In genomic region chr1:229130028-229130668, GRCh38 we compare ENCODE assay signal across 1 cellular context.
TF ChIP-seq lines count a peak whose summit lies in the region.

No MANE protein-coding gene starts in this region.

TF ChIP-seq in HepG2, 621 proteins besides CTCF, POLR2A, EP300 and RAD21 (continued from another document and continues in another):
- TF ChIP-seq BCLAF1 (IDR thresholded peaks at IDR 0.05) (no peak), HOXA9 (CRISPR knock-in tag; IDR thresholded peaks at IDR 0.05; ENCODE audit: borderline replicate concordance) (no peak), GABPB1 (CRISPR knock-in tag; IDR thresholded peaks at IDR 0.05) (peak; percentile 45; the same call in 1 of the 2 replicates), ZNF678 (CRISPR knock-in tag; IDR thresholded peaks at IDR 0.05) (no peak), ZFP36L2 (CRISPR knock-in tag; IDR thresholded peaks at IDR 0.05) (no peak), HMGXB3 (CRISPR knock-in tag; IDR thresholded peaks at IDR 0.05; ENCODE audit: borderline replicate concordance) (no peak), ERF (CRISPR knock-in tag; IDR thresholded peaks at IDR 0.05) (peak; percentile 30; the same call in 1 of the 2 replicates), GATAD1 (CRISPR knock-in tag; IDR thresholded peaks at IDR 0.05) (peak; percentile 31; the same call in 1 of the 2 replicates), MED1 (CRISPR knock-in tag; IDR thresholded peaks at IDR 0.05) (peak; percentile 90), NRL (CRISPR knock-in tag; IDR thresholded peaks at IDR 0.05; ENCODE audit: borderline replicate concordance) (no peak; the same call in 1 of the 2 replicates), ZNF776 (CRISPR knock-in tag; IDR thresholded peaks at IDR 0.05) (no peak), GPN1 (CRISPR knock-in tag; IDR thresholded peaks at IDR 0.05; ENCODE audit: borderline replicate concordance) (no peak), ZNF354B (CRISPR knock-in tag; IDR thresholded peaks at IDR 0.05) (no peak), KIAA2018 (CRISPR knock-in tag; IDR thresholded peaks at IDR 0.05; ENCODE audit: borderline replicate concordance) (no peak), ZNF20 (CRISPR knock-in tag; IDR thresholded peaks at IDR 0.05) (no peak), TOE1 (CRISPR knock-in tag; IDR thresholded peaks at IDR 0.05) (no peak), ZNF253 (CRISPR knock-in tag; IDR thresholded peaks at IDR 0.05; ENCODE audit: borderline replicate concordance) (0 out of 2 replicates have a peak, but pooled peaks have one; percentile 35), CEBPG (CRISPR knock-in tag; IDR thresholded peaks at IDR 0.05) (peak; percentile 95), ZNF713 (CRISPR knock-in tag; IDR thresholded peaks at IDR 0.05) (no peak), ZNF33A (CRISPR knock-in tag; IDR thresholded peaks at IDR 0.05; ENCODE audit: borderline replicate concordance) (no peak)
- TF ChIP-seq, protein P1, sequence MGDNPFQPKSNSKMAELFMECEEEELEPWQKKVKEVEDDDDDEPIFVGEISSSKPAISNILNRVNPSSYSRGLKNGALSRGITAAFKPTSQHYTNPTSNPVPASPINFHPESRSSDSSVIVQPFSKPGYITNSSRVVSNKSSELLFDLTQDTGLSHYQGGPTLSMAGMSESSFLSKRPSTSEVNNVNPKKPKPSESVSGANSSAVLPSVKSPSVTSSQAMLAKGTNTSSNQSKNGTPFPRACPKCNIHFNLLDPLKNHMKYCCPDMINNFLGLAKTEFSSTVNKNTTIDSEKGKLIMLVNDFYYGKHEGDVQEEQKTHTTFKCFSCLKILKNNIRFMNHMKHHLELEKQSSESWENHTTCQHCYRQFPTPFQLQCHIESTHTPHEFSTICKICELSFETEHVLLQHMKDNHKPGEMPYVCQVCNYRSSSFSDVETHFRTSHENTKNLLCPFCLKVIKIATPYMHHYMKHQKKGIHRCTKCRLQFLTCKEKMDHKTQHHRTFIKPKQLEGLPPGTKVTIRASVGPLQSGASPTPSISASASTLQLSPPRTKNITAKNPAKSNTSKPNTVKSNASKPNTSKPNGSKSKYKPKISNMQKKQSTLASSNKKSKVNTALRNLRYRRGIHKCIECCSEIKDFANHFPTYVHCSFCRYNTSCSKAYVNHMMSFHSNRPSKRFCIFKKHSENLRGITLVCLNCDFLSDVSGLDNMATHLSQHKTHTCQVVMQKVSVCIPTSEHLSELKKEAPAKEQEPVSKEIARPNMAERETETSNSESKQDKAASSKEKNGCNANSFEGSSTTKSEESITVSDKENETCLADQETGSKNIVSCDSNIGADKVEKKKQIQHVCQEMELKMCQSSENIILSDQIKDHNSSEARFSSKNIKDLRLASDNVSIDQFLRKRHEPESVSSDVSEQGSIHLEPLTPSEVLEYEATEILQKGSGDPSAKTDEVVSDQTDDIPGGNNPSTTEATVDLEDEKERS (CRISPR knock-in tag; IDR thresholded peaks at IDR 0.05), result no peak
- TF ChIP-seq, protein P2, sequence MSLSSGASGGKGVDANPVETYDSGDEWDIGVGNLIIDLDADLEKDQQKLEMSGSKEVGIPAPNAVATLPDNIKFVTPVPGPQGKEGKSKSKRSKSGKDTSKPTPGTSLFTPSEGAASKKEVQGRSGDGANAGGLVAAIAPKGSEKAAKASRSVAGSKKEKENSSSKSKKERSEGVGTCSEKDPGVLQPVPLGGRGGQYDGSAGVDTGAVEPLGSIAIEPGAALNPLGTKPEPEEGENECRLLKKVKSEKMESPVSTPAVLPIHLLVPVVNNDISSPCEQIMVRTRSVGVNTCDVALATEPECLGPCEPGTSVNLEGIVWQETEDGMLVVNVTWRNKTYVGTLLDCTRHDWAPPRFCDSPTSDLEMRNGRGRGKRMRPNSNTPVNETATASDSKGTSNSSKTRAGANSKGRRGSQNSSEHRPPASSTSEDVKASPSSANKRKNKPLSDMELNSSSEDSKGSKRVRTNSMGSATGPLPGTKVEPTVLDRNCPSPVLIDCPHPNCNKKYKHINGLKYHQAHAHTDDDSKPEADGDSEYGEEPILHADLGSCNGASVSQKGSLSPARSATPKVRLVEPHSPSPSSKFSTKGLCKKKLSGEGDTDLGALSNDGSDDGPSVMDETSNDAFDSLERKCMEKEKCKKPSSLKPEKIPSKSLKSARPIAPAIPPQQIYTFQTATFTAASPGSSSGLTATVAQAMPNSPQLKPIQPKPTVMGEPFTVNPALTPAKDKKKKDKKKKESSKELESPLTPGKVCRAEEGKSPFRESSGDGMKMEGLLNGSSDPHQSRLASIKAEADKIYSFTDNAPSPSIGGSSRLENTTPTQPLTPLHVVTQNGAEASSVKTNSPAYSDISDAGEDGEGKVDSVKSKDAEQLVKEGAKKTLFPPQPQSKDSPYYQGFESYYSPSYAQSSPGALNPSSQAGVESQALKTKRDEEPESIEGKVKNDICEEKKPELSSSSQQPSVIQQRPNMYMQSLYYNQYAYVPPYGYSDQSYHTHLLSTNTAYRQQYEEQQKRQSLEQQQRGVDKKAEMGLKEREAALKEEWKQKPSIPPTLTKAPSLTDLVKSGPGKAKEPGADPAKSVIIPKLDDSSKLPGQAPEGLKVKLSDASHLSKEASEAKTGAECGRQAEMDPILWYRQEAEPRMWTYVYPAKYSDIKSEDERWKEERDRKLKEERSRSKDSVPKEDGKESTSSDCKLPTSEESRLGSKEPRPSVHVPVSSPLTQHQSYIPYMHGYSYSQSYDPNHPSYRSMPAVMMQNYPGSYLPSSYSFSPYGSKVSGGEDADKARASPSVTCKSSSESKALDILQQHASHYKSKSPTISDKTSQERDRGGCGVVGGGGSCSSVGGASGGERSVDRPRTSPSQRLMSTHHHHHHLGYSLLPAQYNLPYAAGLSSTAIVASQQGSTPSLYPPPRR (CRISPR knock-in tag; IDR thresholded peaks at IDR 0.05; ENCODE audit: borderline replicate concordance), result peak; percentile 80
- TF ChIP-seq, protein P3, sequence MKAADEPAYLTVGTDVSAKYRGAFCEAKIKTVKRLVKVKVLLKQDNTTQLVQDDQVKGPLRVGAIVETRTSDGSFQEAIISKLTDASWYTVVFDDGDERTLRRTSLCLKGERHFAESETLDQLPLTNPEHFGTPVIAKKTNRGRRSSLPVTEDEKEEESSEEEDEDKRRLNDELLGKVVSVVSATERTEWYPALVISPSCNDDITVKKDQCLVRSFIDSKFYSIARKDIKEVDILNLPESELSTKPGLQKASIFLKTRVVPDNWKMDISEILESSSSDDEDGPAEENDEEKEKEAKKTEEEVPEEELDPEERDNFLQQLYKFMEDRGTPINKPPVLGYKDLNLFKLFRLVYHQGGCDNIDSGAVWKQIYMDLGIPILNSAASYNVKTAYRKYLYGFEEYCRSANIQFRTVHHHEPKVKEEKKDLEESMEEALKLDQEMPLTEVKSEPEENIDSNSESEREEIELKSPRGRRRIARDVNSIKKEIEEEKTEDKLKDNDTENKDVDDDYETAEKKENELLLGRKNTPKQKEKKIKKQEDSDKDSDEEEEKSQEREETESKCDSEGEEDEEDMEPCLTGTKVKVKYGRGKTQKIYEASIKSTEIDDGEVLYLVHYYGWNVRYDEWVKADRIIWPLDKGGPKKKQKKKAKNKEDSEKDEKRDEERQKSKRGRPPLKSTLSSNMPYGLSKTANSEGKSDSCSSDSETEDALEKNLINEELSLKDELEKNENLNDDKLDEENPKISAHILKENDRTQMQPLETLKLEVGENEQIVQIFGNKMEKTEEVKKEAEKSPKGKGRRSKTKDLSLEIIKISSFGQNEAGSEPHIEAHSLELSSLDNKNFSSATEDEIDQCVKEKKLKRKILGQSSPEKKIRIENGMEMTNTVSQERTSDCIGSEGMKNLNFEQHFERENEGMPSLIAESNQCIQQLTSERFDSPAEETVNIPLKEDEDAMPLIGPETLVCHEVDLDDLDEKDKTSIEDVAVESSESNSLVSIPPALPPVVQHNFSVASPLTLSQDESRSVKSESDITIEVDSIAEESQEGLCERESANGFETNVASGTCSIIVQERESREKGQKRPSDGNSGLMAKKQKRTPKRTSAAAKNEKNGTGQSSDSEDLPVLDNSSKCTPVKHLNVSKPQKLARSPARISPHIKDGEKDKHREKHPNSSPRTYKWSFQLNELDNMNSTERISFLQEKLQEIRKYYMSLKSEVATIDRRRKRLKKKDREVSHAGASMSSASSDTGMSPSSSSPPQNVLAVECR (CRISPR knock-in tag; IDR thresholded peaks at IDR 0.05; ENCODE audit: borderline replicate concordance), result peak; percentile 50; the same call in 1 of the 2 replicates
